ENCODE assay signal across 8 cellular contexts in the genomic region with DNA sequence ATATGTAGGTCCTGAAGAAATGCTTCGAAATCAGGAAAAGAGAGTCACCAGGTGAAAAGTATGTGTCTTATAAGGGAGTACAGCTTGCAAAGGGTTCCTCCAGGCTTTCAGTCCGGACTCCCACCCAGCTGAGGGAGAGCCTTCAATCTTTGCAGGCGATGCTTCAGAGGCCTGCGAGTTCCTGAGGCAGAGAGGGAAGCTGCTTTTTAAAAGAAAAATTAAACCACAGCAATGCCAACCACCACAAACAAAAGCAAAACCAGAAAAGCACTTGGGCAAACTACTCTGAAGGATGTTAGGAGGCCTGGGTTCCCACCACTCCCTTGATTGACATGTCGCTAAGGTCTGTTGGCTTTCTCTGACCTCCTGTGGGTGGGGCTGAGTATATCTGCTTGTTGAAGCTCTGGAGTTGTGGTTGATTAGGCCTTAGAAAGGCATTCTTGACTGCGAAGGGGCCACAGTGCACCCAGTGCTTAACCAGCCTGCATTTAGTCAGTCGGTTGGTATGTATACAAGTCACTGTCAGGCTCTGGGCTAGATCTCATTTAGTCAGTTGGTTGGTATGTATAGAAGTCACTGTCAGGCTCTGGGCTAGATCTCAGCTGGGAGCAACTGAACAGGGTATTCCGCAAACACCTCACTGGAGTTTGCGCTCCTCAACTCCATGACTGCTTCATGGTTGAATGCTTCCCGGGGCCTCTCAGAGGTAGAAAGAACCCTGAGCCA. TPM values are rescaled to one million over a fixed set of nuclear protein-coding genes. Genes with fewer than 3 reads are reported as not detected.
DNase-seq lines count a peak whose midpoint lies in the region; ATAC-seq and TF ChIP-seq lines count a peak whose summit lies in the region.

No MANE protein-coding gene starts in this region.

- H3K27ac ChIP-seq in KOPT-K1 (ENCODE audit: low read depth, low read length, poor library complexity, severe bottlenecking): peak overlapping the region; percentile 47

- peaks cover 59% of the 10 kb centered on the region for H3K4me1 Mint-ChIP-seq in activated CD4-positive, alpha-beta memory T cell treated with anti-CD3 and anti-CD28 coated beads for 36 hours (ENCODE audit: low read depth)

- H3K4me3 ChIP-seq in retinal pigment epithelial cell (ENCODE audit: low read length): peak overlapping the region; percentile 92

- H3K9me3 ChIP-seq in KOPT-K1 (ENCODE audit: insufficient read depth, low read length, poor library complexity, severe bottlenecking): no peaks in the 10 kb centered on the region

- no peaks in the 10 kb centered on the region for H3K9me3 Mint-ChIP-seq in activated CD4-positive, alpha-beta memory T cell treated with anti-CD3 and anti-CD28 coated beads for 36 hours

- H3K27me3 Mint-ChIP-seq in activated CD4-positive, alpha-beta memory T cell treated with anti-CD3 and anti-CD28 coated beads for 36 hours: no peaks in the 10 kb centered on the region

- intact Hi-C loops in activated CD4-positive, alpha-beta memory T cell treated with anti-CD3 and anti-CD28 coated beads for 36 hours (cut with micrococcal nuclease): loop anchor here (5.0 to 10.0 kb wide), 3 partner anchors 435 to 818 kb away; a partner anchor contains a TSS

- peak overlapping the region; percentile 98 for H3K4me3 Mint-ChIP-seq in activated CD4-positive, alpha-beta memory T cell treated with anti-CD3 and anti-CD28 coated beads for 36 hours

- H3K36me3 Mint-ChIP-seq in activated CD4-positive, alpha-beta memory T cell treated with anti-CD3 and anti-CD28 coated beads for 36 hours: peaks cover 26% of the 10 kb centered on the region

- TF ChIP-seq CTCF in retinal pigment epithelial cell (conservative IDR thresholded peaks at IDR 0.05; ENCODE audit: low read depth, low read length): no peak

- CTCF ChIA-PET in activated CD4-positive, alpha-beta memory T cell treated with anti-CD3 and anti-CD28 coated beads for 36 hours (lab: Charles Lee): interaction anchor here (0.6 to 8.8 kb wide), 22 partner anchors 8 to 582 kb away, joined by 3 to 107 read pairs (median 12); a partner anchor contains a TSS

- peaks cover 10% of the 10 kb centered on the region for H3K36me3 ChIP-seq in KOPT-K1 (ENCODE audit: insufficient read depth, low read length)

- DNase-seq in GF-D8 (lab: John Stamatoyannopoulos, UW): peak; percentile 16
- DNase-seq in activated CD4-positive, alpha-beta memory T cell treated with anti-CD3 and anti-CD28 coated beads for 36 hours: peak; percentile 67
- DNase-seq in fibroblast of peridontal ligament (ENCODE audit: extremely low read depth): peak; percentile 97
- DNase-seq in retinal pigment epithelial cell (ENCODE audit: low read depth): peak; percentile 68
- DNase-seq in epidermal melanocyte (ENCODE audit: insufficient read length, low spot score): no peak

- ATAC-seq in GM18907 (IDR thresholded peaks at IDR 0.05; ENCODE audit: unreplicated experiment) (no peak), GM21447 (IDR thresholded peaks at IDR 0.05; ENCODE audit: unreplicated experiment) (no peak)

- peak overlapping the region; percentile 89 for H3K27ac Mint-ChIP-seq in activated CD4-positive, alpha-beta memory T cell treated with anti-CD3 and anti-CD28 coated beads for 36 hours

- POLR2A ChIA-PET in activated CD4-positive, alpha-beta memory T cell treated with anti-CD3 and anti-CD28 coated beads for 36 hours (lab: Charles Lee): interaction anchor here (2.1 to 4.0 kb wide), 2 partner anchors 85 to 119 kb away, joined by 9 to 36 read pairs; a partner anchor contains a TSS

RNA-seq across cellular contexts. Expression of a gene that starts 1.2 kb away (rescaled TPM):
- total RNA-seq in activated CD4-positive, alpha-beta memory T cell treated with anti-CD3 and anti-CD28 coated beads for 36 hours: 10 to 100 TPM; 39.3 to 42.4 TPM

RNA-seq across cellular contexts. Expression of a gene that starts 3.2 kb away (rescaled TPM):
- total RNA-seq in activated CD4-positive, alpha-beta memory T cell treated with anti-CD3 and anti-CD28 coated beads for 36 hours: 1 to 10 TPM; 7.5 to 8.3 TPM
